11 cellular contexts compared by ENCODE assay signal in genomic region chr7:25839084-25839769, GRCh38.
DNase-seq lines count a peak whose midpoint lies in the region; ATAC-seq and TF ChIP-seq lines count a peak whose summit lies in the region.
"Had no signal": no experiment of that assay in that cellular context is flagged by ENCODE, and none has a peak within 500 bp of the region (broad histone marks: within the 10 kb centered on the region; RNA-seq: fewer than 3 reads in every experiment).

No MANE protein-coding gene starts in this region.

- WGBS in testis, 2 donors: 85 to 91% methylated on average over 2 of the region's 2 CpGs

- TF ChIP-seq CTCF in endothelial cell (IDR thresholded peaks at IDR 0.05; ENCODE audit: unreplicated experiment) (peak; percentile 68), testis (IDR thresholded peaks at IDR 0.05) (peak; percentile 17 to 34 (median 26))

- no peaks in the 10 kb centered on the region for H3K36me3 ChIP-seq in testis (ENCODE audit: low read depth, missing control alignments)
- H3K36me3 ChIP-seq: suprapubic skin had no signal

- peaks cover 9% of the 10 kb centered on the region for H3K4me1 ChIP-seq in testis
- H3K4me1 ChIP-seq: suprapubic skin had no signal

- H3K9me3 Mint-ChIP-seq in endothelial cell (ENCODE audit: unreplicated experiment): no peaks in the 10 kb centered on the region

- intact Hi-C loops in testis (cut with DNase I; ENCODE audit: low total_unique reads): no loop called here

- H3K27me3 Mint-ChIP-seq in endothelial cell (ENCODE audit: unreplicated experiment): no peaks in the 10 kb centered on the region

- H3K4me3 Mint-ChIP-seq in endothelial cell (ENCODE audit: unreplicated experiment): no peak overlapping the region

- peak overlapping the region in 1 of 2 donors; percentile 90 for H3K27ac ChIP-seq in testis
- H3K27ac ChIP-seq: SK-N-MC, suprapubic skin had no signal

- H3K27ac Mint-ChIP-seq in endothelial cell (ENCODE audit: unreplicated experiment): no peak overlapping the region

- no peaks in the 10 kb centered on the region for H3K36me3 Mint-ChIP-seq in endothelial cell (ENCODE audit: low read depth, unreplicated experiment)

- H3K27me3 ChIP-seq in testis: no peaks in the 10 kb centered on the region
- H3K27me3 ChIP-seq: suprapubic skin had no signal

- no peaks in the 10 kb centered on the region for H3K9me3 ChIP-seq in testis
- H3K9me3 ChIP-seq: suprapubic skin had no signal

- TF ChIP-seq POLR2A in testis (IDR thresholded peaks at IDR 0.05): no peak

- no peaks in the 10 kb centered on the region for H3K4me1 Mint-ChIP-seq in endothelial cell (ENCODE audit: unreplicated experiment)

- H3K4me3 ChIP-seq in testis: no peak overlapping the region
- H3K4me3 ChIP-seq: SK-N-MC, suprapubic skin had no signal

- ATAC-seq in GM21423 (IDR thresholded peaks at IDR 0.05; ENCODE audit: unreplicated experiment) (no peak), HG02759 (IDR thresholded peaks at IDR 0.05; ENCODE audit: unreplicated experiment) (no peak)

- DNase-seq in NCI-H82 (lab: John Stamatoyannopoulos, UW) (peak; percentile 36), NCI-H82 treated with DMSO at 0.1 percent for 48 hours (lab: John Stamatoyannopoulos, UW; ENCODE audit: unreplicated experiment) (no peak), NCI-H69 (lab: John Stamatoyannopoulos, UW) (peak; percentile 19), endothelial cell (ENCODE audit: low spot score) (no peak), testis (no peak), T1000 (lab: John Stamatoyannopoulos, UW) (no peak)
- DNase-seq: mesenchymal stem cell had no signal

Comparison
In these comparisons a context has a peak if more than half of its experiments do, and no peak if none do; other contexts are left out.
1. DNase-seq: peak in NCI-H82 (single experiment) and NCI-H69 (single experiment); none in NCI-H82 treated with DMSO at 0.1 percent for 48 hours (single experiment), endothelial cell (single experiment), testis (single experiment) and T1000 (single experiment).